Comparison of ENCODE assay signal across 26 cellular contexts in genomic region chr6:14851286-14851685, GRCh38.
"Had no signal": no experiment of that assay in that cellular context is flagged by ENCODE, and none has a peak within 500 bp of the region (broad histone marks: within the 10 kb centered on the region; RNA-seq: fewer than 3 reads in every experiment).

No MANE protein-coding gene starts in this region.

- ATAC-seq: activated naive CD8-positive, alpha-beta T cell treated with anti-CD3 and anti-CD28 coated beads, Interleukin-2, amount 50 U/mL, for 24 hours; activated T-cell treated with anti-CD3 and anti-CD28 coated beads, Interleukin-2, amount 50 U/mL, for 4 hours; activated T-helper 17 cell treated with anti-CD3 and anti-CD28 coated beads, Interleukin-2, amount 50 U/mL, for 72 hours; body of pancreas; heart right ventricle; left cardiac atrium; left ventricle myocardium superior; mucosa of descending colon; natural killer cell treated with Interleukin-12 subunit alpha and Interleukin-12 subunit beta and Interleukin-15 and Interleukin-18, amount 100 ng/mL, for 72 hours; right cardiac atrium had no signal

- H3K4me1 ChIP-seq: body of pancreas, heart right ventricle, tibial nerve had no signal

- H3K27me3 ChIP-seq: body of pancreas, heart right ventricle, tibial nerve had no signal

- H3K27ac ChIP-seq: body of pancreas, heart right ventricle, tibial nerve had no signal

- H3K36me3 ChIP-seq: heart right ventricle, tibial nerve had no signal

- DNase-seq: activated CD4-positive, alpha-beta memory T cell treated with anti-CD3 and anti-CD28 coated beads, Interleukin-2, amount 10 ng/mL, durations not matched to agents 7 days and 5 days; activated CD4-positive, alpha-beta T cell treated with anti-CD3 and anti-CD28 coated beads for 1 hour; activated CD4-positive, alpha-beta T cell treated with anti-CD3 and anti-CD28 coated beads, Interleukin-2, amount 10 ng/mL, durations not matched to agents 7 days and 5 days; activated CD8-positive, alpha-beta memory T cell treated with anti-CD3 and anti-CD28 coated beads, Interleukin-2, amount 50 U/mL, for 48 hours; activated gamma-delta T cell treated with Interleukin-2 at 50 U/mL for 16 hours; activated naive CD4-positive, alpha-beta T cell treated with anti-CD3 and anti-CD28 coated beads, Interleukin-2, amount 50 U/mL, for 16 hours; activated naive CD8-positive, alpha-beta T cell treated with anti-CD3 and anti-CD28 coated beads, Interleukin-2, amount 50 U/mL, for 24 hours; activated T-cell treated with anti-CD3 and anti-CD28 coated beads, Interleukin-2, amount 50 U/mL, for 4 hours; anterior cingulate cortex; body of pancreas; caudate nucleus; foreskin melanocyte; heart right ventricle; left cardiac atrium; left ventricle myocardium superior; mucosa of descending colon; posterior cingulate gyrus; right cardiac atrium; stimulated activated CD4-positive, alpha-beta T cell treated with anti-CD3 and anti-CD28 coated beads, Interleukin-2, amount 100 ng/mL, for 48 hours; stimulated activated naive CD4-positive, alpha-beta T cell treated with Interleukin-2 at 50 U/mL for 16 hours; T-helper 2 cell had no signal

- H3K9me3 ChIP-seq: body of pancreas, heart right ventricle, mucosa of descending colon, tibial nerve had no signal

- H3K4me3 ChIP-seq: body of pancreas, heart right ventricle, mucosa of descending colon, tibial nerve had no signal

- FAIRE-seq: endothelial cell of umbilical vein, keratinocyte had no signal
